2 cellular contexts compared by ENCODE assay signal in the genomic region with DNA sequence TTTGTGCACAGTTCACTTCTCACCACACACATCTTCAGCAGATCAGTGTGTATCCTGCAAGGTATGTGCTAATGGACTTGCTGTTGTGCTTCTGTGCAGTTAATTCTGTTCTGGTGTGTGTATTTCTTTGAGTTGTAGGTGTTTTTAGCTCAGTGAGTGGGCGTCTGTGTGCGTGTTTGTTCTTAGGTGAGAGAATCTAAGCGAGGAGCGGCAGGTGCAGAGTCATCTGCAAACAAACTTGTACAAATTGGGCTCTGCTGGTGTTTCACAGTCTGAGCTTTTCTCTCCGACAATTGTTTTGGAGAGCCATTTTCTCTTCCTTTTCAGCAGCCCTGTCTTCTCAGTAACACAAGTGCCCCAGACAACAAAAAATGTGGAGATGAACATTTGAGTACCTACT.
A peak's percentile ranks its signal among the peaks of the same experiment; 100 is the strongest.
TF ChIP-seq lines count a peak whose summit lies in the region.

No MANE protein-coding gene starts in this region.

TF ChIP-seq in GM23338, 12 proteins besides CTCF, POLR2A, EP300 and RAD21:
- TF ChIP-seq NANOG (IDR thresholded peaks at IDR 0.05; ENCODE audit: borderline replicate concordance) (no peak), POLR2AphosphoS5 (IDR thresholded peaks at IDR 0.05; ENCODE audit: low read depth) (no peak)
- TF ChIP-seq, protein P1, sequence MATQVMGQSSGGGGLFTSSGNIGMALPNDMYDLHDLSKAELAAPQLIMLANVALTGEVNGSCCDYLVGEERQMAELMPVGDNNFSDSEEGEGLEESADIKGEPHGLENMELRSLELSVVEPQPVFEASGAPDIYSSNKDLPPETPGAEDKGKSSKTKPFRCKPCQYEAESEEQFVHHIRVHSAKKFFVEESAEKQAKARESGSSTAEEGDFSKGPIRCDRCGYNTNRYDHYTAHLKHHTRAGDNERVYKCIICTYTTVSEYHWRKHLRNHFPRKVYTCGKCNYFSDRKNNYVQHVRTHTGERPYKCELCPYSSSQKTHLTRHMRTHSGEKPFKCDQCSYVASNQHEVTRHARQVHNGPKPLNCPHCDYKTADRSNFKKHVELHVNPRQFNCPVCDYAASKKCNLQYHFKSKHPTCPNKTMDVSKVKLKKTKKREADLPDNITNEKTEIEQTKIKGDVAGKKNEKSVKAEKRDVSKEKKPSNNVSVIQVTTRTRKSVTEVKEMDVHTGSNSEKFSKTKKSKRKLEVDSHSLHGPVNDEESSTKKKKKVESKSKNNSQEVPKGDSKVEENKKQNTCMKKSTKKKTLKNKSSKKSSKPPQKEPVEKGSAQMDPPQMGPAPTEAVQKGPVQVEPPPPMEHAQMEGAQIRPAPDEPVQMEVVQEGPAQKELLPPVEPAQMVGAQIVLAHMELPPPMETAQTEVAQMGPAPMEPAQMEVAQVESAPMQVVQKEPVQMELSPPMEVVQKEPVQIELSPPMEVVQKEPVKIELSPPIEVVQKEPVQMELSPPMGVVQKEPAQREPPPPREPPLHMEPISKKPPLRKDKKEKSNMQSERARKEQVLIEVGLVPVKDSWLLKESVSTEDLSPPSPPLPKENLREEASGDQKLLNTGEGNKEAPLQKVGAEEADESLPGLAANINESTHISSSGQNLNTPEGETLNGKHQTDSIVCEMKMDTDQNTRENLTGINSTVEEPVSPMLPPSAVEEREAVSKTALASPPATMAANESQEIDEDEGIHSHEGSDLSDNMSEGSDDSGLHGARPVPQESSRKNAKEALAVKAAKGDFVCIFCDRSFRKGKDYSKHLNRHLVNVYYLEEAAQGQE (IDR thresholded peaks at IDR 0.05; ENCODE audit: unreplicated experiment) = no peak
- TF ChIP-seq, protein P2, sequence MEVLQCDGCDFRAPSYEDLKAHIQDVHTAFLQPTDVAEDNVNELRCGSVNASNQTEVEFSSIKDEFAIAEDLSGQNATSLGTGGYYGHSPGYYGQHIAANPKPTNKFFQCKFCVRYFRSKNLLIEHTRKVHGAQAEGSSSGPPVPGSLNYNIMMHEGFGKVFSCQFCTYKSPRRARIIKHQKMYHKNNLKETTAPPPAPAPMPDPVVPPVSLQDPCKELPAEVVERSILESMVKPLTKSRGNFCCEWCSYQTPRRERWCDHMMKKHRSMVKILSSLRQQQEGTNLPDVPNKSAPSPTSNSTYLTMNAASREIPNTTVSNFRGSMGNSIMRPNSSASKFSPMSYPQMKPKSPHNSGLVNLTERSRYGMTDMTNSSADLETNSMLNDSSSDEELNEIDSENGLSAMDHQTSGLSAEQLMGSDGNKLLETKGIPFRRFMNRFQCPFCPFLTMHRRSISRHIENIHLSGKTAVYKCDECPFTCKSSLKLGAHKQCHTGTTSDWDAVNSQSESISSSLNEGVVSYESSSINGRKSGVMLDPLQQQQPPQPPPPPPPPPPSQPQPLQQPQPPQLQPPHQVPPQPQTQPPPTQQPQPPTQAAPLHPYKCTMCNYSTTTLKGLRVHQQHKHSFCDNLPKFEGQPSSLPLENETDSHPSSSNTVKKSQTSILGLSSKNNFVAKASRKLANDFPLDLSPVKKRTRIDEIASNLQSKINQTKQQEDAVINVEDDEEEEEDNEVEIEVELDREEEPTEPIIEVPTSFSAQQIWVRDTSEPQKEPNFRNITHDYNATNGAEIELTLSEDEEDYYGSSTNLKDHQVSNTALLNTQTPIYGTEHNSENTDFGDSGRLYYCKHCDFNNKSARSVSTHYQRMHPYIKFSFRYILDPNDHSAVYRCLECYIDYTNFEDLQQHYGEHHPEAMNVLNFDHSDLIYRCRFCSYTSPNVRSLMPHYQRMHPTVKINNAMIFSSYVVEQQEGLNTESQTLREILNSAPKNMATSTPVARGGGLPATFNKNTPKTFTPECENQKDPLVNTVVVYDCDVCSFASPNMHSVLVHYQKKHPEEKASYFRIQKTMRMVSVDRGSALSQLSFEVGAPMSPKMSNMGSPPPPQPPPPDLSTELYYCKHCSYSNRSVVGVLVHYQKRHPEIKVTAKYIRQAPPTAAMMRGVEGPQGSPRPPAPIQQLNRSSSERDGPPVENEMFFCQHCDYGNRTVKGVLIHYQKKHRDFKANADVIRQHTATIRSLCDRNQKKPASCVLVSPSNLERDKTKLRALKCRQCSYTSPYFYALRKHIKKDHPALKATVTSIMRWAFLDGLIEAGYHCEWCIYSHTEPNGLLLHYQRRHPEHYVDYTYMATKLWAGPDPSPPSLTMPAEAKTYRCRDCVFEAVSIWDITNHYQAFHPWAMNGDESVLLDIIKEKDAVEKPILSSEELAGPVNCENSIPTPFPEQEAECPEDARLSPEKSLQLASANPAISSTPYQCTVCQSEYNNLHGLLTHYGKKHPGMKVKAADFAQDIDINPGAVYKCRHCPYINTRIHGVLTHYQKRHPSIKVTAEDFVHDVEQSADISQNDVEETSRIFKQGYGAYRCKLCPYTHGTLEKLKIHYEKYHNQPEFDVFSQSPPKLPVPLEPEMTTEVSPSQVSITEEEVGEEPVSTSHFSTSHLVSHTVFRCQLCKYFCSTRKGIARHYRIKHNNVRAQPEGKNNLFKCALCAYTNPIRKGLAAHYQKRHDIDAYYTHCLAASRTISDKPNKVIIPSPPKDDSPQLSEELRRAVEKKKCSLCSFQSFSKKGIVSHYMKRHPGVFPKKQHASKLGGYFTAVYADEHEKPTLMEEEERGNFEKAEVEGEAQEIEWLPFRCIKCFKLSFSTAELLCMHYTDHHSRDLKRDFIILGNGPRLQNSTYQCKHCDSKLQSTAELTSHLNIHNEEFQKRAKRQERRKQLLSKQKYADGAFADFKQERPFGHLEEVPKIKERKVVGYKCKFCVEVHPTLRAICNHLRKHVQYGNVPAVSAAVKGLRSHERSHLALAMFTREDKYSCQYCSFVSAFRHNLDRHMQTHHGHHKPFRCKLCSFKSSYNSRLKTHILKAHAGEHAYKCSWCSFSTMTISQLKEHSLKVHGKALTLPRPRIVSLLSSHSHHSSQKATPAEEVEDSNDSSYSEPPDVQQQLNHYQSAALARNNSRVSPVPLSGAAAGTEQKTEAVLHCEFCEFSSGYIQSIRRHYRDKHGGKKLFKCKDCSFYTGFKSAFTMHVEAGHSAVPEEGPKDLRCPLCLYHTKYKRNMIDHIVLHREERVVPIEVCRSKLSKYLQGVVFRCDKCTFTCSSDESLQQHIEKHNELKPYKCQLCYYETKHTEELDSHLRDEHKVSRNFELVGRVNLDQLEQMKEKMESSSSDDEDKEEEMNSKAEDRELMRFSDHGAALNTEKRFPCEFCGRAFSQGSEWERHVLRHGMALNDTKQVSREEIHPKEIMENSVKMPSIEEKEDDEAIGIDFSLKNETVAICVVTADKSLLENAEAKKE (CRISPR knock-in tag; IDR thresholded peaks at IDR 0.05) = no peak
- TF ChIP-seq, protein P3, sequence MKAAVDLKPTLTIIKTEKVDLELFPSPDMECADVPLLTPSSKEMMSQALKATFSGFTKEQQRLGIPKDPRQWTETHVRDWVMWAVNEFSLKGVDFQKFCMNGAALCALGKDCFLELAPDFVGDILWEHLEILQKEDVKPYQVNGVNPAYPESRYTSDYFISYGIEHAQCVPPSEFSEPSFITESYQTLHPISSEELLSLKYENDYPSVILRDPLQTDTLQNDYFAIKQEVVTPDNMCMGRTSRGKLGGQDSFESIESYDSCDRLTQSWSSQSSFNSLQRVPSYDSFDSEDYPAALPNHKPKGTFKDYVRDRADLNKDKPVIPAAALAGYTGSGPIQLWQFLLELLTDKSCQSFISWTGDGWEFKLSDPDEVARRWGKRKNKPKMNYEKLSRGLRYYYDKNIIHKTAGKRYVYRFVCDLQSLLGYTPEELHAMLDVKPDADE (IDR thresholded peaks at IDR 0.05) = no peak

TF ChIP-seq in H1, 55 proteins besides CTCF, POLR2A, EP300 and RAD21:
- TF ChIP-seq ZNF274 (IDR thresholded peaks at IDR 0.05; ENCODE audit: borderline replicate concordance, extremely low read depth, low read length) (no peak), SP2 (IDR thresholded peaks at IDR 0.05; ENCODE audit: low read length) (no peak), TEAD4 (IDR thresholded peaks at IDR 0.05; ENCODE audit: low read depth, low read length) (no peak), POU5F1 (IDR thresholded peaks at IDR 0.05; ENCODE audit: low read depth, low read length) (no peak), POLR2AphosphoS5 (IDR thresholded peaks at IDR 0.05; ENCODE audit: low read depth, low read length) (peak; percentile 33; the same call in 1 of the 2 replicates), HDAC6 (IDR thresholded peaks at IDR 0.05; ENCODE audit: low read depth, low read length) (no peak), SRF (IDR thresholded peaks at IDR 0.05; ENCODE audit: low read depth, low read length) (no peak)
- TF ChIP-seq, protein P4, sequence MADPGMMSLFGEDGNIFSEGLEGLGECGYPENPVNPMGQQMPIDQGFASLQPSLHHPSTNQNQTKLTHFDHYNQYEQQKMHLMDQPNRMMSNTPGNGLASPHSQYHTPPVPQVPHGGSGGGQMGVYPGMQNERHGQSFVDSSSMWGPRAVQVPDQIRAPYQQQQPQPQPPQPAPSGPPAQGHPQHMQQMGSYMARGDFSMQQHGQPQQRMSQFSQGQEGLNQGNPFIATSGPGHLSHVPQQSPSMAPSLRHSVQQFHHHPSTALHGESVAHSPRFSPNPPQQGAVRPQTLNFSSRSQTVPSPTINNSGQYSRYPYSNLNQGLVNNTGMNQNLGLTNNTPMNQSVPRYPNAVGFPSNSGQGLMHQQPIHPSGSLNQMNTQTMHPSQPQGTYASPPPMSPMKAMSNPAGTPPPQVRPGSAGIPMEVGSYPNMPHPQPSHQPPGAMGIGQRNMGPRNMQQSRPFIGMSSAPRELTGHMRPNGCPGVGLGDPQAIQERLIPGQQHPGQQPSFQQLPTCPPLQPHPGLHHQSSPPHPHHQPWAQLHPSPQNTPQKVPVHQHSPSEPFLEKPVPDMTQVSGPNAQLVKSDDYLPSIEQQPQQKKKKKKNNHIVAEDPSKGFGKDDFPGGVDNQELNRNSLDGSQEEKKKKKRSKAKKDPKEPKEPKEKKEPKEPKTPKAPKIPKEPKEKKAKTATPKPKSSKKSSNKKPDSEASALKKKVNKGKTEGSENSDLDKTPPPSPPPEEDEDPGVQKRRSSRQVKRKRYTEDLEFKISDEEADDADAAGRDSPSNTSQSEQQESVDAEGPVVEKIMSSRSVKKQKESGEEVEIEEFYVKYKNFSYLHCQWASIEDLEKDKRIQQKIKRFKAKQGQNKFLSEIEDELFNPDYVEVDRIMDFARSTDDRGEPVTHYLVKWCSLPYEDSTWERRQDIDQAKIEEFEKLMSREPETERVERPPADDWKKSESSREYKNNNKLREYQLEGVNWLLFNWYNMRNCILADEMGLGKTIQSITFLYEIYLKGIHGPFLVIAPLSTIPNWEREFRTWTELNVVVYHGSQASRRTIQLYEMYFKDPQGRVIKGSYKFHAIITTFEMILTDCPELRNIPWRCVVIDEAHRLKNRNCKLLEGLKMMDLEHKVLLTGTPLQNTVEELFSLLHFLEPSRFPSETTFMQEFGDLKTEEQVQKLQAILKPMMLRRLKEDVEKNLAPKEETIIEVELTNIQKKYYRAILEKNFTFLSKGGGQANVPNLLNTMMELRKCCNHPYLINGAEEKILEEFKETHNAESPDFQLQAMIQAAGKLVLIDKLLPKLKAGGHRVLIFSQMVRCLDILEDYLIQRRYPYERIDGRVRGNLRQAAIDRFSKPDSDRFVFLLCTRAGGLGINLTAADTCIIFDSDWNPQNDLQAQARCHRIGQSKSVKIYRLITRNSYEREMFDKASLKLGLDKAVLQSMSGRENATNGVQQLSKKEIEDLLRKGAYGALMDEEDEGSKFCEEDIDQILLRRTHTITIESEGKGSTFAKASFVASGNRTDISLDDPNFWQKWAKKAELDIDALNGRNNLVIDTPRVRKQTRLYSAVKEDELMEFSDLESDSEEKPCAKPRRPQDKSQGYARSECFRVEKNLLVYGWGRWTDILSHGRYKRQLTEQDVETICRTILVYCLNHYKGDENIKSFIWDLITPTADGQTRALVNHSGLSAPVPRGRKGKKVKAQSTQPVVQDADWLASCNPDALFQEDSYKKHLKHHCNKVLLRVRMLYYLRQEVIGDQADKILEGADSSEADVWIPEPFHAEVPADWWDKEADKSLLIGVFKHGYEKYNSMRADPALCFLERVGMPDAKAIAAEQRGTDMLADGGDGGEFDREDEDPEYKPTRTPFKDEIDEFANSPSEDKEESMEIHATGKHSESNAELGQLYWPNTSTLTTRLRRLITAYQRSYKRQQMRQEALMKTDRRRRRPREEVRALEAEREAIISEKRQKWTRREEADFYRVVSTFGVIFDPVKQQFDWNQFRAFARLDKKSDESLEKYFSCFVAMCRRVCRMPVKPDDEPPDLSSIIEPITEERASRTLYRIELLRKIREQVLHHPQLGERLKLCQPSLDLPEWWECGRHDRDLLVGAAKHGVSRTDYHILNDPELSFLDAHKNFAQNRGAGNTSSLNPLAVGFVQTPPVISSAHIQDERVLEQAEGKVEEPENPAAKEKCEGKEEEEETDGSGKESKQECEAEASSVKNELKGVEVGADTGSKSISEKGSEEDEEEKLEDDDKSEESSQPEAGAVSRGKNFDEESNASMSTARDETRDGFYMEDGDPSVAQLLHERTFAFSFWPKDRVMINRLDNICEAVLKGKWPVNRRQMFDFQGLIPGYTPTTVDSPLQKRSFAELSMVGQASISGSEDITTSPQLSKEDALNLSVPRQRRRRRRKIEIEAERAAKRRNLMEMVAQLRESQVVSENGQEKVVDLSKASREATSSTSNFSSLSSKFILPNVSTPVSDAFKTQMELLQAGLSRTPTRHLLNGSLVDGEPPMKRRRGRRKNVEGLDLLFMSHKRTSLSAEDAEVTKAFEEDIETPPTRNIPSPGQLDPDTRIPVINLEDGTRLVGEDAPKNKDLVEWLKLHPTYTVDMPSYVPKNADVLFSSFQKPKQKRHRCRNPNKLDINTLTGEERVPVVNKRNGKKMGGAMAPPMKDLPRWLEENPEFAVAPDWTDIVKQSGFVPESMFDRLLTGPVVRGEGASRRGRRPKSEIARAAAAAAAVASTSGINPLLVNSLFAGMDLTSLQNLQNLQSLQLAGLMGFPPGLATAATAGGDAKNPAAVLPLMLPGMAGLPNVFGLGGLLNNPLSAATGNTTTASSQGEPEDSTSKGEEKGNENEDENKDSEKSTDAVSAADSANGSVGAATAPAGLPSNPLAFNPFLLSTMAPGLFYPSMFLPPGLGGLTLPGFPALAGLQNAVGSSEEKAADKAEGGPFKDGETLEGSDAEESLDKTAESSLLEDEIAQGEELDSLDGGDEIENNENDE (IDR thresholded peaks at IDR 0.05; ENCODE audit: insufficient replicate concordance, low read length) = no peak
- TF ChIP-seq, protein P5, sequence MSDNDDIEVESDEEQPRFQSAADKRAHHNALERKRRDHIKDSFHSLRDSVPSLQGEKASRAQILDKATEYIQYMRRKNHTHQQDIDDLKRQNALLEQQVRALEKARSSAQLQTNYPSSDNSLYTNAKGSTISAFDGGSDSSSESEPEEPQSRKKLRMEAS (IDR thresholded peaks at IDR 0.05) = no peak
